In genomic region chr6:14210077-14210476, GRCh38 we compare ENCODE assay signal across 9 cellular contexts.
DNase-seq lines count a peak whose midpoint lies in the region; ATAC-seq and TF ChIP-seq lines count a peak whose summit lies in the region.
"Had no signal": no experiment of that assay in that cellular context is flagged by ENCODE, and none has a peak within 500 bp of the region (broad histone marks: within the 10 kb centered on the region; RNA-seq: fewer than 3 reads in every experiment).

No MANE protein-coding gene starts in this region.

- peak overlapping the region; percentile 57; the same call in 1 of the 2 replicates for H3K4me3 ChIP-seq in GM12865 (ENCODE audit: low read depth, low read length)
- peak overlapping the region in 44 of 59 donors; percentile 65 to 96 (median 88) for H3K4me3 ChIP-seq in dorsolateral prefrontal cortex
- peak overlapping the region; percentile 89 for H3K4me3 ChIP-seq in parathyroid adenoma (ENCODE audit: low read depth, low read length)
- peak overlapping the region in 2 of 4 donors; percentile 68 to 72 for H3K4me3 ChIP-seq in sigmoid colon

- no peaks in the 10 kb centered on the region for H3K36me3 ChIP-seq in parathyroid adenoma (ENCODE audit: control insufficient read depth, insufficient read depth, low read length)
- no peaks in the 10 kb centered on the region for H3K36me3 ChIP-seq in sigmoid colon
- H3K36me3 ChIP-seq: adrenal gland had no signal

- TF ChIP-seq POLR2A in sigmoid colon (IDR thresholded peaks at IDR 0.05), result no peak

- no peak for TF ChIP-seq EP300 in sigmoid colon (IDR thresholded peaks at IDR 0.05)

- no peak overlapping the region for H3K4me2 ChIP-seq in parathyroid adenoma (ENCODE audit: low read length)

- intact Hi-C loops in dorsolateral prefrontal cortex (cut with DNase I) (loop anchor here (2.0 to 10.0 kb wide), 9 partner anchors 225 to 1417 kb away; partner anchors contain the start of gene JARID2 (in 1 of the 2)), sigmoid colon (cut with DNase I) (loop anchor here (2.0 kb wide), 4 partner anchors 1039 to 1413 kb away; no protein-coding TSS in a partner anchor)

- TF ChIP-seq CTCF in GM12865 (IDR thresholded peaks at IDR 0.05; ENCODE audit: insufficient read depth, low read depth, low read length, missing control alignments) (no peak), dorsolateral prefrontal cortex (IDR thresholded peaks at IDR 0.05 in 54 of 56, conservative IDR thresholded peaks at IDR 0.05 in 2 of 56; ENCODE audit: low read depth in 1 of 56, partially characterized antibody in 56 of 56) (no peak), parathyroid adenoma (IDR thresholded peaks at IDR 0.05) (no peak), sigmoid colon (IDR thresholded peaks at IDR 0.05) (no peak)

- WGBS in sigmoid colon, 2 donors, result 76 to 86% methylated on average over 10 of the region's 10 CpGs

- H3K27me3 ChIP-seq in dorsolateral prefrontal cortex, result no peaks in the 10 kb centered on the region
- no peaks in the 10 kb centered on the region for H3K27me3 ChIP-seq in parathyroid adenoma (ENCODE audit: control insufficient read depth, insufficient read depth, low read length)
- no peaks in the 10 kb centered on the region for H3K27me3 ChIP-seq in sigmoid colon
- H3K27me3 ChIP-seq: adrenal gland had no signal

- H3K9me3 ChIP-seq in parathyroid adenoma (ENCODE audit: control insufficient read depth, low read length) (no peaks in the 10 kb centered on the region), sigmoid colon (no peaks in the 10 kb centered on the region)
- H3K9me3 ChIP-seq: adrenal gland had no signal

- H2AFZ ChIP-seq in parathyroid adenoma, result peak overlapping the region; percentile 96

- H3K9ac ChIP-seq in parathyroid adenoma, result no peak overlapping the region

- H3K4me1 ChIP-seq in parathyroid adenoma (peaks cover 9% of the 10 kb centered on the region), sigmoid colon (peaks cover 0 to 14% (median 9%) of the 10 kb centered on the region in 4 donors)

- DNase-seq in GM12865 (ENCODE audit: low read depth) (no peak), NCI-H2171 (lab: John Stamatoyannopoulos, UW) (peak; percentile 41), dorsolateral prefrontal cortex (peak in 1 of 10 donors; percentile 34), NCI-H226 (no peak), sigmoid colon (no peak), COR-L47 (lab: John Stamatoyannopoulos, UW) (no peak)
- DNase-seq: adrenal gland had no signal

- H3K27ac ChIP-seq in dorsolateral prefrontal cortex (peak overlapping the region in 27 of 59 donors; percentile 28 to 96 (median 87)), parathyroid adenoma (no peak overlapping the region), sigmoid colon (peak overlapping the region in 2 of 4 donors; percentile 81 to 82)

- ATAC-seq in GM21447 (IDR thresholded peaks at IDR 0.05; ENCODE audit: unreplicated experiment), result no peak

- H3K79me2 ChIP-seq in parathyroid adenoma, result no peaks in the 10 kb centered on the region
